Comparison of ENCODE assay signal across 10 cellular contexts in the genomic region with DNA sequence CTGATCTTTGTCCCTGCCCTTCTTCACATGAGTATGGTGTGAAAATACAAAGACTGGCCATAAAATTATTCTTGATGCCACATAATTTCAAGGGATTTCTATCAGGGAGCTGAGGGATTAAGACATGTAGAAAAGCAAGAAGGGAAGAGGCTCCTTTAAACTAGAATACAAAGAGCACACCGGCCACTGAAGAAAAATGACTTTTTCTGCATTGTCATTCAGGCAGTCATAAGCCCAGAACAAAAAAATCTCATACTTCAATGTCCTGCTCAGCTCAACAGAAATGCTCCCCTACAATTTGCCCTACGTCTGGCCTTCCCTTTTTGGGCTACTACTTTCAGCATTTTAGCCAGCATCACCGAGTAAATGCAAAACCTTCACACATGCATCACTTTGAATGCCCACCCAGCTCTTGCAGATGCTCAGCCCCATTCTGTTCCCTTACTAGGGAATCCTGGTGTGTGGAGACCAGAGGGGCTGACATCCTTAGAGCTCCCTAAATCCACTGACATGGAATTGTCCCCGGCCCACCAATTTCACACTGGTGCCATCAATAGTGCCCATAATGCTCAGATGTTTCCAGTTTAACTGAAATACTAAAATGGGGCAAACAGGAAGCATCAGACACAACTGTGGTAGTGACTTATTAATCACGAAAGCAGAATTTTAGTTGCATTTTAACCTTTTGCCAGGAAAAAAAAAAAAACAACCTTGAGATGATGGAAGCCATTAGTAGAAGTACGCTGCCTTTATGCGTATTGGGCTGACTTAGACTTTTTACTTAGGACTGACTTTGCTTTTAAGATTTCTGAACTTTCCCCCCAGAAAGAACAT. TPM values are rescaled to one million over a fixed set of nuclear protein-coding genes. Genes with fewer than 3 reads are reported as not detected.
DNase-seq lines count a peak whose midpoint lies in the region; ATAC-seq, FAIRE-seq and TF ChIP-seq lines count a peak whose summit lies in the region.
"Had no signal": no experiment of that assay in that cellular context is flagged by ENCODE, and none has a peak within 500 bp of the region (broad histone marks: within the 10 kb centered on the region; RNA-seq: fewer than 3 reads in every experiment).

No MANE protein-coding gene starts in this region.

- peak overlapping the region; percentile 88 to 92 (median 90) for H3K4me3 Mint-ChIP-seq in IgD-negative memory B cell
- H3K4me3 Mint-ChIP-seq in MCF 10A (ENCODE audit: unreplicated experiment): peak overlapping the region; percentile 86
- H3K4me3 Mint-ChIP-seq in natural killer cell: peak overlapping the region; percentile 89

- H3K36me3 Mint-ChIP-seq in IgD-negative memory B cell (peaks cover 4% of the 10 kb centered on the region), MCF 10A (ENCODE audit: insufficient read depth, unreplicated experiment) (peaks cover 15% of the 10 kb centered on the region), natural killer cell (no peaks in the 10 kb centered on the region)

- H3K9me3 Mint-ChIP-seq in IgD-negative memory B cell: no peaks in the 10 kb centered on the region
- no peaks in the 10 kb centered on the region for H3K9me3 Mint-ChIP-seq in MCF 10A (ENCODE audit: unreplicated experiment)
- H3K9me3 Mint-ChIP-seq in natural killer cell: no peaks in the 10 kb centered on the region

- no peak for FAIRE-seq in D721Med (lab: Jason Lieb, UNC)

- DNase-seq in AG09309 (ENCODE audit: low read depth) (no peak), MCF 10A (ENCODE audit: unreplicated experiment) (no peak), natural killer cell (no peak), D341Med (ENCODE audit: low spot score) (no peak), SKM-1 treated with dmso at 0.1 percent for 144 hours (lab: John Stamatoyannopoulos, UW; ENCODE audit: unreplicated experiment) (no peak), D721Med (ENCODE audit: insufficient read length, low spot score) (no peak), NK-92 (lab: John Stamatoyannopoulos, UW; ENCODE audit: unreplicated experiment) (no peak)

- H3K27me3 Mint-ChIP-seq in IgD-negative memory B cell: no peaks in the 10 kb centered on the region
- no peaks in the 10 kb centered on the region for H3K27me3 Mint-ChIP-seq in MCF 10A (ENCODE audit: insufficient read depth, unreplicated experiment)
- H3K27me3 Mint-ChIP-seq in natural killer cell (ENCODE audit: low read depth in 2 of 2): no peaks in the 10 kb centered on the region

- POLR2A ChIA-PET in MCF 10A (lab: Yijun Ruan, JAX): interaction anchor here (0.6 to 12.9 kb wide), 10 partner anchors 20 to 269 kb away, joined by 3 to 404 read pairs (median 4); a partner anchor contains a TSS

- ATAC-seq in natural killer cell: no peak

- peak overlapping the region; percentile 61 to 98 (median 89) for H3K27ac Mint-ChIP-seq in IgD-negative memory B cell
- H3K27ac Mint-ChIP-seq in MCF 10A (ENCODE audit: low read depth, unreplicated experiment): peak overlapping the region; percentile 98
- H3K27ac Mint-ChIP-seq in natural killer cell: peak overlapping the region; percentile 91 to 92

- BruUV-seq in MCF 10A (replicated peaks; lab: Mats Ljungman, UMichigan): no TSS peak

- CTCF ChIA-PET in MCF 10A (lab: Yijun Ruan, JAX): interaction anchor here (1.3 to 2.2 kb wide), 2 partner anchors 36 to 37 kb away, joined by 3 to 9 read pairs; no protein-coding TSS in a partner anchor

- H3K4me1 Mint-ChIP-seq in IgD-negative memory B cell (peaks cover 43 to 64% (median 55%) of the 10 kb centered on the region in 3 donors), MCF 10A (ENCODE audit: insufficient read depth, unreplicated experiment) (peaks cover 53% of the 10 kb centered on the region), natural killer cell (peaks cover 74 to 80% of the 10 kb centered on the region in 2 donors)

- H3K4me3 ChIP-seq in AG09309 (ENCODE audit: control insufficient read depth, low read depth, low read length): peak overlapping the region; percentile 95

- no peak for TF ChIP-seq CTCF in AG09309 (IDR thresholded peaks at IDR 0.05; ENCODE audit: control insufficient read depth, insufficient read depth, low read depth, low read length, missing control alignments)
- no peak for TF ChIP-seq CTCF in MCF 10A (IDR thresholded peaks at IDR 0.05; ENCODE audit: unreplicated experiment)
- no peak for TF ChIP-seq CTCF in natural killer cell (IDR thresholded peaks at IDR 0.05)
- TF ChIP-seq CTCF in D721Med (IDR thresholded peaks at IDR 0.05; ENCODE audit: insufficient read depth, missing control alignments): no peak

- intact Hi-C loops in MCF 10A (cut with micrococcal nuclease): no loop called here
- intact Hi-C loops in natural killer cell (cut with micrococcal nuclease): loop anchor here (2.0 kb wide), 1 partner anchor 37 kb away; no protein-coding TSS in a partner anchor

RNA-seq across cellular contexts. Expression of a gene that starts 2.7 kb away (rescaled TPM):
- polyA plus RNA-seq in IgD-negative memory B cell: 31.5 TPM
- 5.3 and 9.2 TPM in 2 replicates for total RNA-seq in MCF 10A (2022)
- 10 to 100 TPM; 28.0 to 31.9 (median 31.6) TPM for total RNA-seq in natural killer cell

RNA-seq across cellular contexts. Expression of a gene that starts 52.2 kb away (rescaled TPM):
- 0.34 TPM for polyA plus RNA-seq in IgD-negative memory B cell
- total RNA-seq in MCF 10A (2022) (not detected in 2 replicates), natural killer cell (under 1 TPM in 1 of 3 donors, not detected in 2; 0.43 TPM)
- total RNA-seq: NCI-H460, urinary bladder had no signal
- polyA plus RNA-seq: urinary bladder had no signal
